1 cellular context compared by ENCODE assay signal in genomic region chr3:123584988-123585937, GRCh38.
TF ChIP-seq lines count a peak whose summit lies in the region.

HACD2 (minus strand) TSS chr3:123585053; CDS start chr3:123585027, 26 bp downstream.

TF ChIP-seq in K562, 482 proteins besides CTCF, POLR2A, EP300 and RAD21 (continued from another document and continues in another):
- TF ChIP-seq MITF (IDR thresholded peaks at IDR 0.05) = no peak
- no peak for TF ChIP-seq PHB2 (IDR thresholded peaks at IDR 0.05; ENCODE audit: low read depth)
- no peak for TF ChIP-seq HMG20B (CRISPR knock-in tag; IDR thresholded peaks at IDR 0.05)
- TF ChIP-seq ZNF146 (CRISPR knock-in tag; IDR thresholded peaks at IDR 0.05; ENCODE audit: unreplicated experiment) = no peak
- TF ChIP-seq THRAP3 (IDR thresholded peaks at IDR 0.05; ENCODE audit: borderline replicate concordance) = no peak
- TF ChIP-seq, protein P1, sequence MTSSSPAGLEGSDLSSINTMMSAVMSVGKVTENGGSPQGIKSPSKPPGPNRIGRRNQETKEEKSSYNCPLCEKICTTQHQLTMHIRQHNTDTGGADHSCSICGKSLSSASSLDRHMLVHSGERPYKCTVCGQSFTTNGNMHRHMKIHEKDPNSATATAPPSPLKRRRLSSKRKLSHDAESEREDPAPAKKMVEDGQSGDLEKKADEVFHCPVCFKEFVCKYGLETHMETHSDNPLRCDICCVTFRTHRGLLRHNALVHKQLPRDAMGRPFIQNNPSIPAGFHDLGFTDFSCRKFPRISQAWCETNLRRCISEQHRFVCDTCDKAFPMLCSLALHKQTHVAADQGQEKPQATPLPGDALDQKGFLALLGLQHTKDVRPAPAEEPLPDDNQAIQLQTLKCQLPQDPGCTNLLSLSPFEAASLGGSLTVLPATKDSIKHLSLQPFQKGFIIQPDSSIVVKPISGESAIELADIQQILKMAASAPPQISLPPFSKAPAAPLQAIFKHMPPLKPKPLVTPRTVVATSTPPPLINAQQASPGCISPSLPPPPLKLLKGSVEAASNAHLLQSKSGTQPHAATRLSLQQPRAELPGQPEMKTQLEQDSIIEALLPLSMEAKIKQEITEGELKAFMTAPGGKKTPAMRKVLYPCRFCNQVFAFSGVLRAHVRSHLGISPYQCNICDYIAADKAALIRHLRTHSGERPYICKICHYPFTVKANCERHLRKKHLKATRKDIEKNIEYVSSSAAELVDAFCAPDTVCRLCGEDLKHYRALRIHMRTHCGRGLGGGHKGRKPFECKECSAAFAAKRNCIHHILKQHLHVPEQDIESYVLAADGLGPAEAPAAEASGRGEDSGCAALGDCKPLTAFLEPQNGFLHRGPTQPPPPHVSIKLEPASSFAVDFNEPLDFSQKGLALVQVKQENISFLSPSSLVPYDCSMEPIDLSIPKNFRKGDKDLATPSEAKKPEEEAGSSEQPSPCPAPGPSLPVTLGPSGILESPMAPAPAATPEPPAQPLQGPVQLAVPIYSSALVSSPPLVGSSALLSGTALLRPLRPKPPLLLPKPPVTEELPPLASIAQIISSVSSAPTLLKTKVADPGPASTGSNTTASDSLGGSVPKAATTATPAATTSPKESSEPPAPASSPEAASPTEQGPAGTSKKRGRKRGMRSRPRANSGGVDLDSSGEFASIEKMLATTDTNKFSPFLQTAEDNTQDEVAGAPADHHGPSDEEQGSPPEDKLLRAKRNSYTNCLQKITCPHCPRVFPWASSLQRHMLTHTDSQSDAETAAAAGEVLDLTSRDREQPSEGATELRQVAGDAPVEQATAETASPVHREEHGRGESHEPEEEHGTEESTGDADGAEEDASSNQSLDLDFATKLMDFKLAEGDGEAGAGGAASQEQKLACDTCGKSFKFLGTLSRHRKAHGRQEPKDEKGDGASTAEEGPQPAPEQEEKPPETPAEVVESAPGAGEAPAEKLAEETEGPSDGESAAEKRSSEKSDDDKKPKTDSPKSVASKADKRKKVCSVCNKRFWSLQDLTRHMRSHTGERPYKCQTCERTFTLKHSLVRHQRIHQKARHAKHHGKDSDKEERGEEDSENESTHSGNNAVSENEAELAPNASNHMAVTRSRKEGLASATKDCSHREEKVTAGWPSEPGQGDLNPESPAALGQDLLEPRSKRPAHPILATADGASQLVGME (CRISPR knock-in tag; IDR thresholded peaks at IDR 0.05) = peak; percentile 49; the same call in 1 of the 2 replicates
- TF ChIP-seq POLR2AphosphoS5 (IDR thresholded peaks at IDR 0.05; ENCODE audit: control insufficient read depth, insufficient read depth, low read depth, low read length) = peak; percentile 71
- TF ChIP-seq HLTF (IDR thresholded peaks at IDR 0.05) = no peak
- peak; percentile 78 for TF ChIP-seq ZFX (CRISPR knock-in tag; IDR thresholded peaks at IDR 0.05)
- TF ChIP-seq SPI1 (IDR thresholded peaks at IDR 0.05; ENCODE audit: borderline replicate concordance, low read depth, low read length) = 0 out of 2 replicates have a peak, but pooled peaks have one; percentile 34
- TF ChIP-seq HOMEZ (CRISPR knock-in tag; IDR thresholded peaks at IDR 0.05) = no peak
- no peak for TF ChIP-seq ZHX1 (conservative IDR thresholded peaks at IDR 0.05; ENCODE audit: low read length)
- TF ChIP-seq, protein P2, sequence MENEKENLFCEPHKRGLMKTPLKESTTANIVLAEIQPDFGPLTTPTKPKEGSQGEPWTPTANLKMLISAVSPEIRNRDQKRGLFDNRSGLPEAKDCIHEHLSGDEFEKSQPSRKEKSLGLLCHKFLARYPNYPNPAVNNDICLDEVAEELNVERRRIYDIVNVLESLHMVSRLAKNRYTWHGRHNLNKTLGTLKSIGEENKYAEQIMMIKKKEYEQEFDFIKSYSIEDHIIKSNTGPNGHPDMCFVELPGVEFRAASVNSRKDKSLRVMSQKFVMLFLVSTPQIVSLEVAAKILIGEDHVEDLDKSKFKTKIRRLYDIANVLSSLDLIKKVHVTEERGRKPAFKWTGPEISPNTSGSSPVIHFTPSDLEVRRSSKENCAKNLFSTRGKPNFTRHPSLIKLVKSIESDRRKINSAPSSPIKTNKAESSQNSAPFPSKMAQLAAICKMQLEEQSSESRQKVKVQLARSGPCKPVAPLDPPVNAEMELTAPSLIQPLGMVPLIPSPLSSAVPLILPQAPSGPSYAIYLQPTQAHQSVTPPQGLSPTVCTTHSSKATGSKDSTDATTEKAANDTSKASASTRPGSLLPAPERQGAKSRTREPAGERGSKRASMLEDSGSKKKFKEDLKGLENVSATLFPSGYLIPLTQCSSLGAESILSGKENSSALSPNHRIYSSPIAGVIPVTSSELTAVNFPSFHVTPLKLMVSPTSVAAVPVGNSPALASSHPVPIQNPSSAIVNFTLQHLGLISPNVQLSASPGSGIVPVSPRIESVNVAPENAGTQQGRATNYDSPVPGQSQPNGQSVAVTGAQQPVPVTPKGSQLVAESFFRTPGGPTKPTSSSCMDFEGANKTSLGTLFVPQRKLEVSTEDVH (IDR thresholded peaks at IDR 0.05; ENCODE audit: low read depth, partially characterized antibody) = peak; percentile 66
- TF ChIP-seq ZFP1 (CRISPR knock-in tag; IDR thresholded peaks at IDR 0.05) = no peak
- no peak for TF ChIP-seq GATAD2A (IDR thresholded peaks at IDR 0.05)
- TF ChIP-seq, protein P3, sequence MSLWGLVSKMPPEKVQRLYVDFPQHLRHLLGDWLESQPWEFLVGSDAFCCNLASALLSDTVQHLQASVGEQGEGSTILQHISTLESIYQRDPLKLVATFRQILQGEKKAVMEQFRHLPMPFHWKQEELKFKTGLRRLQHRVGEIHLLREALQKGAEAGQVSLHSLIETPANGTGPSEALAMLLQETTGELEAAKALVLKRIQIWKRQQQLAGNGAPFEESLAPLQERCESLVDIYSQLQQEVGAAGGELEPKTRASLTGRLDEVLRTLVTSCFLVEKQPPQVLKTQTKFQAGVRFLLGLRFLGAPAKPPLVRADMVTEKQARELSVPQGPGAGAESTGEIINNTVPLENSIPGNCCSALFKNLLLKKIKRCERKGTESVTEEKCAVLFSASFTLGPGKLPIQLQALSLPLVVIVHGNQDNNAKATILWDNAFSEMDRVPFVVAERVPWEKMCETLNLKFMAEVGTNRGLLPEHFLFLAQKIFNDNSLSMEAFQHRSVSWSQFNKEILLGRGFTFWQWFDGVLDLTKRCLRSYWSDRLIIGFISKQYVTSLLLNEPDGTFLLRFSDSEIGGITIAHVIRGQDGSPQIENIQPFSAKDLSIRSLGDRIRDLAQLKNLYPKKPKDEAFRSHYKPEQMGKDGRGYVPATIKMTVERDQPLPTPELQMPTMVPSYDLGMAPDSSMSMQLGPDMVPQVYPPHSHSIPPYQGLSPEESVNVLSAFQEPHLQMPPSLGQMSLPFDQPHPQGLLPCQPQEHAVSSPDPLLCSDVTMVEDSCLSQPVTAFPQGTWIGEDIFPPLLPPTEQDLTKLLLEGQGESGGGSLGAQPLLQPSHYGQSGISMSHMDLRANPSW (CRISPR knock-in tag; IDR thresholded peaks at IDR 0.05) = no peak
- no peak for TF ChIP-seq RFX5 (IDR thresholded peaks at IDR 0.05; ENCODE audit: low read depth, low read length)
- TF ChIP-seq CBX2 (IDR thresholded peaks at IDR 0.05; ENCODE audit: insufficient read depth, low read length, poor library complexity, severe bottlenecking) = no peak
- TF ChIP-seq SMAD1 (IDR thresholded peaks at IDR 0.05; ENCODE audit: low read depth, low read length, partially characterized antibody) = no peak
- TF ChIP-seq CHD1 (IDR thresholded peaks at IDR 0.05; ENCODE audit: low read length) = no peak
- no peak for TF ChIP-seq ZBTB5 (IDR thresholded peaks at IDR 0.05)
- no peak for TF ChIP-seq HNRNPLL (IDR thresholded peaks at IDR 0.05; ENCODE audit: low read depth, low read length, poor library complexity, severe bottlenecking)
- TF ChIP-seq FOXJ3 (CRISPR knock-in tag; IDR thresholded peaks at IDR 0.05) = no peak
- no peak for TF ChIP-seq NFIX (CRISPR knock-in tag; IDR thresholded peaks at IDR 0.05; ENCODE audit: low read depth)
- no peak for TF ChIP-seq SRSF7 (optimal IDR thresholded peaks at IDR 0.05; ENCODE audit: low read depth, low read length)
- peak; percentile 45; the same call in 1 of the 2 replicates for TF ChIP-seq POLR2H (tag; IDR thresholded peaks at IDR 0.05; ENCODE audit: low read depth)
- no peak for TF ChIP-seq CAMTA2 (CRISPR knock-in tag; conservative IDR thresholded peaks at IDR 0.05)
- peak; percentile 76 for TF ChIP-seq TBP (optimal IDR thresholded peaks at IDR 0.05; ENCODE audit: low read depth, low read length)
- TF ChIP-seq, protein P4, sequence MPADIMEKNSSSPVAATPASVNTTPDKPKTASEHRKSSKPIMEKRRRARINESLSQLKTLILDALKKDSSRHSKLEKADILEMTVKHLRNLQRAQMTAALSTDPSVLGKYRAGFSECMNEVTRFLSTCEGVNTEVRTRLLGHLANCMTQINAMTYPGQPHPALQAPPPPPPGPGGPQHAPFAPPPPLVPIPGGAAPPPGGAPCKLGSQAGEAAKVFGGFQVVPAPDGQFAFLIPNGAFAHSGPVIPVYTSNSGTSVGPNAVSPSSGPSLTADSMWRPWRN (IDR thresholded peaks at IDR 0.05; ENCODE audit: low read depth) = no peak
- TF ChIP-seq, protein P5, sequence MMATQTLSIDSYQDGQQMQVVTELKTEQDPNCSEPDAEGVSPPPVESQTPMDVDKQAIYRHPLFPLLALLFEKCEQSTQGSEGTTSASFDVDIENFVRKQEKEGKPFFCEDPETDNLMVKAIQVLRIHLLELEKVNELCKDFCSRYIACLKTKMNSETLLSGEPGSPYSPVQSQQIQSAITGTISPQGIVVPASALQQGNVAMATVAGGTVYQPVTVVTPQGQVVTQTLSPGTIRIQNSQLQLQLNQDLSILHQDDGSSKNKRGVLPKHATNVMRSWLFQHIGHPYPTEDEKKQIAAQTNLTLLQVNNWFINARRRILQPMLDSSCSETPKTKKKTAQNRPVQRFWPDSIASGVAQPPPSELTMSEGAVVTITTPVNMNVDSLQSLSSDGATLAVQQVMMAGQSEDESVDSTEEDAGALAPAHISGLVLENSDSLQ (IDR thresholded peaks at IDR 0.05) = peak; percentile 72
- no peak for TF ChIP-seq MYNN (IDR thresholded peaks at IDR 0.05)
- no peak for TF ChIP-seq MYNN (CRISPR knock-in tag; IDR thresholded peaks at IDR 0.05)
- TF ChIP-seq, protein P6, sequence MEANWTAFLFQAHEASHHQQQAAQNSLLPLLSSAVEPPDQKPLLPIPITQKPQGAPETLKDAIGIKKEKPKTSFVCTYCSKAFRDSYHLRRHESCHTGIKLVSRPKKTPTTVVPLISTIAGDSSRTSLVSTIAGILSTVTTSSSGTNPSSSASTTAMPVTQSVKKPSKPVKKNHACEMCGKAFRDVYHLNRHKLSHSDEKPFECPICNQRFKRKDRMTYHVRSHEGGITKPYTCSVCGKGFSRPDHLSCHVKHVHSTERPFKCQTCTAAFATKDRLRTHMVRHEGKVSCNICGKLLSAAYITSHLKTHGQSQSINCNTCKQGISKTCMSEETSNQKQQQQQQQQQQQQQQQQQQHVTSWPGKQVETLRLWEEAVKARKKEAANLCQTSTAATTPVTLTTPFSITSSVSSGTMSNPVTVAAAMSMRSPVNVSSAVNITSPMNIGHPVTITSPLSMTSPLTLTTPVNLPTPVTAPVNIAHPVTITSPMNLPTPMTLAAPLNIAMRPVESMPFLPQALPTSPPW (CRISPR knock-in tag; IDR thresholded peaks at IDR 0.05) = peak; percentile 73
- peak; percentile 39 to 41; a peak in 2 of 4 replicates for TF ChIP-seq NRF1 (conservative IDR thresholded peaks at IDR 0.05 in 1 of 2, IDR thresholded peaks at IDR 0.05 in 1 of 2)
- no peak for TF ChIP-seq SMC3 (conservative IDR thresholded peaks at IDR 0.05; ENCODE audit: insufficient read depth, low read depth, low read length)
